Comparison of ENCODE assay signal across 8 cellular contexts in genomic region chrX:48003367-48003757, GRCh38.
DNase-seq lines count a peak whose midpoint lies in the region; ATAC-seq and TF ChIP-seq lines count a peak whose summit lies in the region.

No MANE protein-coding gene starts in this region.

- H3K36me3 ChIP-seq in iPS-20b (ENCODE audit: insufficient read depth, low read depth, low read length): peaks cover 12% of the 10 kb centered on the region; the same call in 1 of the 2 replicates

- H3K4me3 ChIP-seq in iPS-20b (ENCODE audit: low read length): peak overlapping the region; percentile 91

- H3K9me3 ChIP-seq in iPS-20b (ENCODE audit: insufficient read depth, low read depth, low read length): no peaks in the 10 kb centered on the region

- no peaks in the 10 kb centered on the region for H3K4me1 ChIP-seq in iPS-20b (ENCODE audit: insufficient read depth, low read length)

- H3K9ac ChIP-seq in iPS-20b (ENCODE audit: low read depth, low read length): peak overlapping the region; percentile 90; the same call in 1 of the 2 replicates

- ATAC-seq in GM18505 (IDR thresholded peaks at IDR 0.05; ENCODE audit: unreplicated experiment) (peak; percentile 13), HG03520 (IDR thresholded peaks at IDR 0.05; ENCODE audit: unreplicated experiment) (peak; percentile 4)
- ATAC-seq in activated naive CD8-positive, alpha-beta T cell treated with anti-CD3 and anti-CD28 coated beads, Interleukin-2, amount 50 U/mL, for 24 hours: no peak
- ATAC-seq in stimulated activated memory B cell treated with anti-CD40 and anti-IgM and Interleukin-4, amounts not matched to agents 10 μg/mL and 1 μg/mL and 100 μg/mL, for 72 hours: peak; percentile 49

- H3K4me1 Mint-ChIP-seq in activated naive CD8-positive, alpha-beta T cell treated with anti-CD3 and anti-CD28 coated beads, Interleukin-2, amount 50 U/mL, for 24 hours: peaks cover 28% of the 10 kb centered on the region
- peaks cover 17% of the 10 kb centered on the region for H3K4me1 Mint-ChIP-seq in stimulated activated memory B cell treated with anti-CD40 and anti-IgM and Interleukin-4, amounts not matched to agents 10 μg/mL and 1 μg/mL and 100 μg/mL, for 72 hours

- no peaks in the 10 kb centered on the region for H3K27me3 ChIP-seq in iPS-20b (ENCODE audit: insufficient read depth, low read length)

- peak overlapping the region; percentile 98 for H3K27ac Mint-ChIP-seq in activated naive CD8-positive, alpha-beta T cell treated with anti-CD3 and anti-CD28 coated beads, Interleukin-2, amount 50 U/mL, for 24 hours
- H3K27ac Mint-ChIP-seq in stimulated activated memory B cell treated with anti-CD40 and anti-IgM and Interleukin-4, amounts not matched to agents 10 μg/mL and 1 μg/mL and 100 μg/mL, for 72 hours: peak overlapping the region; percentile 100

- H3K4me3 Mint-ChIP-seq in activated naive CD8-positive, alpha-beta T cell treated with anti-CD3 and anti-CD28 coated beads, Interleukin-2, amount 50 U/mL, for 24 hours: peak overlapping the region; percentile 98
- peak overlapping the region; percentile 97 for H3K4me3 Mint-ChIP-seq in stimulated activated memory B cell treated with anti-CD40 and anti-IgM and Interleukin-4, amounts not matched to agents 10 μg/mL and 1 μg/mL and 100 μg/mL, for 72 hours

- no peak for TF ChIP-seq POLR2A in GM18505 (IDR thresholded peaks at IDR 0.05; ENCODE audit: borderline replicate concordance, extremely low read depth, insufficient read depth, insufficient read length)

- H3K27ac ChIP-seq in iPS-20b (ENCODE audit: low read length): no peak overlapping the region

- no peaks in the 10 kb centered on the region for H3K27me3 Mint-ChIP-seq in activated naive CD8-positive, alpha-beta T cell treated with anti-CD3 and anti-CD28 coated beads, Interleukin-2, amount 50 U/mL, for 24 hours
- H3K27me3 Mint-ChIP-seq in stimulated activated memory B cell treated with anti-CD40 and anti-IgM and Interleukin-4, amounts not matched to agents 10 μg/mL and 1 μg/mL and 100 μg/mL, for 72 hours: no peaks in the 10 kb centered on the region

- peak; percentile 21 for DNase-seq in activated naive CD8-positive, alpha-beta T cell treated with anti-CD3 and anti-CD28 coated beads, Interleukin-2, amount 50 U/mL, for 24 hours
- no peak for DNase-seq in DMS79 (lab: John Stamatoyannopoulos, UW)
- no peak for DNase-seq in AML-193 (lab: John Stamatoyannopoulos, UW)
- DNase-seq in kidney glomerular epithelial cell (lab: John Stamatoyannopoulos, UW): no peak

- H3K9me3 Mint-ChIP-seq in activated naive CD8-positive, alpha-beta T cell treated with anti-CD3 and anti-CD28 coated beads, Interleukin-2, amount 50 U/mL, for 24 hours: no peaks in the 10 kb centered on the region
- no peaks in the 10 kb centered on the region for H3K9me3 Mint-ChIP-seq in stimulated activated memory B cell treated with anti-CD40 and anti-IgM and Interleukin-4, amounts not matched to agents 10 μg/mL and 1 μg/mL and 100 μg/mL, for 72 hours

- peaks cover 24% of the 10 kb centered on the region for H3K36me3 Mint-ChIP-seq in activated naive CD8-positive, alpha-beta T cell treated with anti-CD3 and anti-CD28 coated beads, Interleukin-2, amount 50 U/mL, for 24 hours (ENCODE audit: low read depth)
- H3K36me3 Mint-ChIP-seq in stimulated activated memory B cell treated with anti-CD40 and anti-IgM and Interleukin-4, amounts not matched to agents 10 μg/mL and 1 μg/mL and 100 μg/mL, for 72 hours: peaks cover 16% of the 10 kb centered on the region
